ENCODE assay signal across 8 cellular contexts in the genomic region with DNA sequence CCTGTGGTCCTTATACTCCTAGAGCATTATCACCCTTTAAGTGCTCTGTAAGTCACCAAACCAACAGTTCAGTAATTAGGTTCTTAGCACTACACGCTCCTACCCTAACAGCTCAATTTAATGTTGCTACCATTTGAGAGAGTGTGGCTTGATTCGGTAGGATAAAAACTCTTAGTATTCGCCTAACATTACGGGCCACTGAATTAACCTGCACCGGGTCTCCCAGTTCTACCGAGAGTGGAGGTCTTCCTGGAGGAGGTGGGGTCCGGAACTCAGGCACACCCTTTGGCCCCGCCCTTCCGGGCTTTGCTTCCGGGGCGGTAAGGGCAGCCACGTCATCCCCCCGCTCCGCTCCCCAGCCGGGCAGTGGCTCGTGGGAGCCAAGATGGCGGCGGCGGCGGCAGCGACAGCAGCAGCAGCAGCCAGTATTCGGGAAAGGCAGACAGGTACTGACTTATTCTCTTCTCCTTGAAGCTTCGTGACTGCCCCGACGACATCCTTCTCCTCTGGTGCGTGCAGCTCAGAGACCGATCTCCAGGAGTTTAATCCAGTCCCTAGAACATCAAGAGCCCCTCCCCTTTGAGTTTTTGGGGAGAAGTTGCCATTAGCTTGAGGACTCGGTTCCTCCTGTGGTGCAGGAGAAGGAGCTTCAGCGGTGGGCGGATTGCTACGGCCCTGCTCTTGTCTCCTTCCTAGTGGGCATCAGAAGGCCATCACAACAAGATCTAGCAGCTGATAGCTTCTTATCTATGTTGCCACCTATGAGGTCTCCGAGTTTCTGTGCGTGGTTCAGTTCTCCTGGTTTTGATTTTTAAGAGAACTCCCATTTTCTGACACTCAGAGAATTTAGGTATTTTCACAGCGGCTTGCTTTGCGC. TPM values are rescaled to one million over a fixed set of nuclear protein-coding genes. Genes with fewer than 3 reads are reported as not detected.
DNase-seq lines count a peak whose midpoint lies in the region; FAIRE-seq and TF ChIP-seq lines count a peak whose summit lies in the region.

A gene with protein sequence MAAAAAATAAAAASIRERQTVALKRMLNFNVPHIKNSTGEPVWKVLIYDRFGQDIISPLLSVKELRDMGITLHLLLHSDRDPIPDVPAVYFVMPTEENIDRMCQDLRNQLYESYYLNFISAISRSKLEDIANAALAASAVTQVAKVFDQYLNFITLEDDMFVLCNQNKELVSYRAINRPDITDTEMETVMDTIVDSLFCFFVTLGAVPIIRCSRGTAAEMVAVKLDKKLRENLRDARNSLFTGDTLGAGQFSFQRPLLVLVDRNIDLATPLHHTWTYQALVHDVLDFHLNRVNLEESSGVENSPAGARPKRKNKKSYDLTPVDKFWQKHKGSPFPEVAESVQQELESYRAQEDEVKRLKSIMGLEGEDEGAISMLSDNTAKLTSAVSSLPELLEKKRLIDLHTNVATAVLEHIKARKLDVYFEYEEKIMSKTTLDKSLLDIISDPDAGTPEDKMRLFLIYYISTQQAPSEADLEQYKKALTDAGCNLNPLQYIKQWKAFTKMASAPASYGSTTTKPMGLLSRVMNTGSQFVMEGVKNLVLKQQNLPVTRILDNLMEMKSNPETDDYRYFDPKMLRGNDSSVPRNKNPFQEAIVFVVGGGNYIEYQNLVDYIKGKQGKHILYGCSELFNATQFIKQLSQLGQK (plus strand): TSS at position 366 of the 877 bp plus-strand sequence. CDS start 20 bp downstream, at position 386.

- peak within 1 kb of the TSS; percentile 93 for H2AFZ ChIP-seq in neuronal stem cell (ENCODE audit: low read length)

- FAIRE-seq in frontal cortex (lab: Jason Lieb, UNC): no peak

- H3K4ac ChIP-seq in neuronal stem cell (ENCODE audit: low read length): no peak within 1 kb of the TSS

- peak within 1 kb of the TSS; percentile 97 for H3K4me3 ChIP-seq in HEK293 (ENCODE audit: low read depth, low read length)
- H3K4me3 ChIP-seq in neuronal stem cell (ENCODE audit: low read length in 2 of 2): peak within 1 kb of the TSS; percentile 83 to 93

- WGBS in neuronal stem cell (ENCODE audit: extremely low coverage in 2 of 2, insufficient read length in 2 of 2, insufficient replicate concordance in 1 of 2), 2 donors: no CpG with 5 or more reads among the region's 35 CpGs

- H3K9me3 Mint-ChIP-seq in activated naive CD4-positive, alpha-beta T cell treated with anti-CD3 and anti-CD28 coated beads for 36 hours: no peaks in the 10 kb centered on the region

- no peaks in the 10 kb centered on the region for H3K27me3 Mint-ChIP-seq in activated naive CD4-positive, alpha-beta T cell treated with anti-CD3 and anti-CD28 coated beads for 36 hours (ENCODE audit: low read depth)

- H2AK5ac ChIP-seq in neuronal stem cell (ENCODE audit: low read depth, low read length): no peak within 1 kb of the TSS

- peak within 1 kb of the TSS; percentile 84 for H3K27ac ChIP-seq in HEK293 (ENCODE audit: extremely low read depth, low read depth, low read length)
- peak within 1 kb of the TSS; percentile 90 for H3K27ac ChIP-seq in neuronal stem cell (replicated peaks; ENCODE audit: low read length)
- peak within 1 kb of the TSS; percentile 87 for H3K27ac ChIP-seq in substantia nigra (ENCODE audit: low read depth, low read length, poor library complexity, severe bottlenecking)

- peak within 1 kb of the TSS; percentile 65 for H3K9ac ChIP-seq in neuronal stem cell (ENCODE audit: low read depth, low read length, poor library complexity)

- H2BK5ac ChIP-seq in neuronal stem cell (ENCODE audit: low read length): no peak within 1 kb of the TSS

- H2BK12ac ChIP-seq in neuronal stem cell (ENCODE audit: low read length): no peak within 1 kb of the TSS

- H3K27ac Mint-ChIP-seq in activated naive CD4-positive, alpha-beta T cell treated with anti-CD3 and anti-CD28 coated beads for 36 hours: peak within 1 kb of the TSS; percentile 94

- intact Hi-C loops in activated naive CD4-positive, alpha-beta T cell treated with anti-CD3 and anti-CD28 coated beads for 36 hours (cut with micrococcal nuclease): loop anchor here (1.0 to 10.0 kb wide), 6 partner anchors 63 to 1453 kb away; a partner anchor contains a TSS

- H3K4me3 Mint-ChIP-seq in activated naive CD4-positive, alpha-beta T cell treated with anti-CD3 and anti-CD28 coated beads for 36 hours: peak within 1 kb of the TSS; percentile 96

- H4K91ac ChIP-seq in neuronal stem cell (ENCODE audit: low read depth, low read length, poor library complexity): no peak within 1 kb of the TSS

- H3K36me3 ChIP-seq in HEK293 (ENCODE audit: control insufficient read depth in 2 of 2, insufficient read depth in 1 of 2, low read length in 2 of 2) (peaks cover 6 to 7% of the 10 kb centered on the region in 2 experiments; a peak in 2 of 3 replicates), neuronal stem cell (replicated peaks in 1 of 2; ENCODE audit: control insufficient read depth in 2 of 2, insufficient read depth in 2 of 2, low read length in 2 of 2) (peaks cover 0 to 26% of the 10 kb centered on the region in 2 donors)

- H3K4me1 Mint-ChIP-seq in activated naive CD4-positive, alpha-beta T cell treated with anti-CD3 and anti-CD28 coated beads for 36 hours (ENCODE audit: low read depth): peaks cover 35% of the 10 kb centered on the region

- peak within 1 kb of the TSS; percentile 78 for H4K8ac ChIP-seq in neuronal stem cell (ENCODE audit: low read depth, low read length)

- CTCF ChIA-PET in HEK293 (lab: Yijun Ruan, JAX): interaction anchor here (0.7 to 1.3 kb wide), 4 partner anchors 13 to 118 kb away, joined by 3 to 4 read pairs (median 4); no protein-coding TSS in a partner anchor
- CTCF ChIA-PET in activated naive CD4-positive, alpha-beta T cell treated with anti-CD3 and anti-CD28 coated beads for 36 hours (lab: Charles Lee): interaction anchor here (0.6 to 1.3 kb wide), 3 partner anchors 8 to 63 kb away, joined by 3 read pairs; a partner anchor contains a TSS

- no peak within 1 kb of the TSS for H2BK15ac ChIP-seq in neuronal stem cell (ENCODE audit: low read length)

- H3K79me1 ChIP-seq in neuronal stem cell (ENCODE audit: low read depth, low read length): no peaks in the 10 kb centered on the region

- peak within 1 kb of the TSS; percentile 37 for H3K23ac ChIP-seq in neuronal stem cell (ENCODE audit: low read depth, low read length, poor library complexity)

- POLR2A ChIA-PET in HEK293 (lab: Yijun Ruan, JAX): interaction anchor here (0.7 to 1.3 kb wide), 6 partner anchors 11 to 799 kb away, joined by 3 to 4 read pairs (median 3); a partner anchor contains a TSS

- in situ Hi-C loops in SK-MEL-5 (cut with HindIII; ENCODE audit: low pct_unique_long_range_greater_than_20kb, low sequenced_read_pairs): no loop called here

- peak within 1 kb of the TSS; percentile 69 for H3K18ac ChIP-seq in neuronal stem cell (ENCODE audit: low read length)

- peaks cover 4% of the 10 kb centered on the region; the same call in 1 of the 2 replicates for H3K4me1 ChIP-seq in HEK293 (ENCODE audit: control insufficient read depth, insufficient read depth, low read length)
- no peaks in the 10 kb centered on the region for H3K4me1 ChIP-seq in neuronal stem cell (ENCODE audit: control insufficient read depth in 2 of 2, insufficient read depth in 1 of 2, low read depth in 1 of 2, low read length in 2 of 2)

- peak within 1 kb of the TSS; percentile 47 for H3K4me2 ChIP-seq in neuronal stem cell (ENCODE audit: insufficient read depth, low read length, poor library complexity, severe bottlenecking)

- no peaks in the 10 kb centered on the region for H3K27me3 ChIP-seq in neuronal stem cell (ENCODE audit: control insufficient read depth in 3 of 3, insufficient read depth in 3 of 3, low read depth in 1 of 3, low read length in 3 of 3)

- TF ChIP-seq CTCF in HEK293 (tag by site-specific recombination; IDR thresholded peaks at IDR 0.05): no peak

- no peak within 1 kb of the TSS for H2BK120ac ChIP-seq in neuronal stem cell (ENCODE audit: low read depth, low read length)

- H3K9me3 ChIP-seq in HEK293 (ENCODE audit: control insufficient read depth, insufficient read depth, low read depth, low read length) (no peaks in the 10 kb centered on the region), neuronal stem cell (replicated peaks in 1 of 2; ENCODE audit: control insufficient read depth in 2 of 2, insufficient read depth in 1 of 2, low read depth in 1 of 2, low read length in 2 of 2) (no peaks in the 10 kb centered on the region)

- no peak within 1 kb of the TSS for H3K14ac ChIP-seq in neuronal stem cell (ENCODE audit: low read length)

- H3K36me3 Mint-ChIP-seq in activated naive CD4-positive, alpha-beta T cell treated with anti-CD3 and anti-CD28 coated beads for 36 hours (ENCODE audit: low read depth): peaks cover 5% of the 10 kb centered on the region

- DNase-seq in GDM1 (lab: John Stamatoyannopoulos, UW): peak; percentile 88
- DNase-seq in MV-4-11 (lab: John Stamatoyannopoulos, UW): peak; percentile 88
- DNase-seq in SK-MEL-5 (ENCODE audit: low read depth, low spot score): peak; percentile 91
- DNase-seq in activated naive CD4-positive, alpha-beta T cell treated with anti-CD3 and anti-CD28 coated beads for 36 hours: peak; percentile 95
- DNase-seq in frontal cortex (ENCODE audit: low spot score in 2 of 2): peak; percentile 64 to 83
- peak; percentile 82 for DNase-seq in neuronal stem cell (ENCODE audit: low spot score)
- peak; percentile 53 to 96 (median 90) for DNase-seq in substantia nigra (lab: John Stamatoyannopoulos, UW)

RNA-seq across cellular contexts. Expression of the gene that starts here (rescaled TPM):
- total RNA-seq in SK-MEL-5 (2014; rRNA removed; shearing (Covaris generic)): 76.5 and 81.1 TPM in 2 replicates
- polyA plus RNA-seq in SK-MEL-5 (2015; cell fraction: cytosol; rRNA removed): 32.6 and 32.9 TPM in 2 replicates
- polyA plus RNA-seq in SK-MEL-5 (2015; cell fraction: nucleus; rRNA removed): 41.9 and 65.8 TPM in 2 replicates
- total RNA-seq in activated naive CD4-positive, alpha-beta T cell treated with anti-CD3 and anti-CD28 coated beads for 36 hours: 10 to 100 TPM; 46.1 to 55.2 TPM
- total RNA-seq in frontal cortex: 135 TPM
- 106 TPM for polyA plus RNA-seq in neuronal stem cell (2013, experiment 1 of 2)
- 108 TPM for polyA plus RNA-seq in neuronal stem cell (2013, experiment 2 of 2)

Comparison
In these comparisons a context has a peak if more than half of its experiments do, and no peak if none do; other contexts are left out.
1. Peak in every context shown above with its lines: DNase-seq, H3K4me3 ChIP-seq and H3K27ac ChIP-seq.